ENCODE assay signal across 2 cellular contexts in genomic region chr9:117095116-117095515, GRCh38.
TF ChIP-seq lines count a peak whose summit lies in the region.

No MANE protein-coding gene starts in this region.

TF ChIP-seq in IMR-90, 13 proteins besides CTCF, POLR2A, EP300 and RAD21:
- TF ChIP-seq MAFK (IDR thresholded peaks at IDR 0.05; ENCODE audit: low read depth, low read length) (no peak), RCOR1 (IDR thresholded peaks at IDR 0.05; ENCODE audit: insufficient replicate concordance, low read length) (no peak), SMC3 (IDR thresholded peaks at IDR 0.05; ENCODE audit: low read depth, low read length) (no peak), MXI1 (IDR thresholded peaks at IDR 0.05; ENCODE audit: borderline replicate concordance, low read depth, low read length) (no peak), NFE2L2 (IDR thresholded peaks at IDR 0.05; ENCODE audit: low read depth, low read length) (no peak), RFX5 (IDR thresholded peaks at IDR 0.05; ENCODE audit: low read depth, low read length) (no peak), CEBPB (IDR thresholded peaks at IDR 0.05; ENCODE audit: low read depth, low read length) (no peak), FOS (IDR thresholded peaks at IDR 0.05; ENCODE audit: low read depth, low read length) (no peak), CHD1 (IDR thresholded peaks at IDR 0.05; ENCODE audit: low read depth, low read length) (no peak), USF2 (IDR thresholded peaks at IDR 0.05; ENCODE audit: low read depth, low read length) (no peak), ELK1 (IDR thresholded peaks at IDR 0.05; ENCODE audit: borderline replicate concordance, low read depth, low read length) (no peak), BHLHE40 (IDR thresholded peaks at IDR 0.05; ENCODE audit: low read depth, low read length) (no peak), MAZ (IDR thresholded peaks at IDR 0.05; ENCODE audit: borderline replicate concordance, low read depth, low read length) (no peak)

TF ChIP-seq in H1, 55 proteins besides CTCF, POLR2A, EP300 and RAD21:
- TF ChIP-seq SP4 (IDR thresholded peaks at IDR 0.05; ENCODE audit: low read length) (no peak), RFX5 (IDR thresholded peaks at IDR 0.05; ENCODE audit: borderline replicate concordance, low read depth, low read length) (no peak), KDM1A (IDR thresholded peaks at IDR 0.05; ENCODE audit: borderline replicate concordance, low read length) (no peak), SIN3A (conservative IDR thresholded peaks at IDR 0.05 in 1 of 2, IDR thresholded peaks at IDR 0.05 in 1 of 2; ENCODE audit: low read depth in 1 of 2, low read length in 2 of 2) (no peak)
